Comparison of ENCODE assay signal across 14 cellular contexts in genomic region chr16:76976101-76976500, GRCh38.
DNase-seq lines count a peak whose midpoint lies in the region; ATAC-seq lines count a peak whose summit lies in the region.
"Had no signal": no experiment of that assay in that cellular context is flagged by ENCODE, and none has a peak within 500 bp of the region (broad histone marks: within the 10 kb centered on the region; RNA-seq: fewer than 3 reads in every experiment).

No MANE protein-coding gene starts in this region.

- peaks cover 4% of the 10 kb centered on the region for H3K9me3 Mint-ChIP-seq in activated naive CD8-positive, alpha-beta T cell treated with anti-CD3 and anti-CD28 coated beads, Interleukin-2, amount 50 U/mL, for 24 hours
- H3K9me3 Mint-ChIP-seq in natural killer cell treated with Interleukin-12 subunit alpha and Interleukin-12 subunit beta and Interleukin-15 and Interleukin-18, amount 100 ng/mL, for 72 hours, result no peaks in the 10 kb centered on the region
- peaks cover 0 to 4% (median 1%) of the 10 kb centered on the region in 9 donors for H3K9me3 Mint-ChIP-seq in naive thymus-derived CD8-positive, alpha-beta T cell

- H3K27ac ChIP-seq in caudate nucleus (ENCODE audit: low read depth, low read length), result no peak overlapping the region

- no peak overlapping the region for H3K27ac Mint-ChIP-seq in activated naive CD8-positive, alpha-beta T cell treated with anti-CD3 and anti-CD28 coated beads, Interleukin-2, amount 50 U/mL, for 24 hours
- H3K27ac Mint-ChIP-seq in natural killer cell treated with Interleukin-12 subunit alpha and Interleukin-12 subunit beta and Interleukin-15 and Interleukin-18, amount 100 ng/mL, for 72 hours, result no peak overlapping the region
- no peak overlapping the region for H3K27ac Mint-ChIP-seq in naive thymus-derived CD8-positive, alpha-beta T cell

- peak; percentile 92 for ATAC-seq in GM18873 (IDR thresholded peaks at IDR 0.05; ENCODE audit: low FRiP score, unreplicated experiment)
- ATAC-seq in GM21526 (IDR thresholded peaks at IDR 0.05; ENCODE audit: low FRiP score, unreplicated experiment), result peak; percentile 99
- peak; percentile 95 for ATAC-seq in HG03159 (IDR thresholded peaks at IDR 0.05; ENCODE audit: unreplicated experiment)
- ATAC-seq in activated naive CD8-positive, alpha-beta T cell treated with anti-CD3 and anti-CD28 coated beads, Interleukin-2, amount 50 U/mL, for 24 hours, result peak; percentile 88
- no peak for ATAC-seq in natural killer cell treated with Interleukin-12 subunit alpha and Interleukin-12 subunit beta and Interleukin-15 and Interleukin-18, amount 100 ng/mL, for 72 hours
- ATAC-seq in naive thymus-derived CD8-positive, alpha-beta T cell, result no peak
- ATAC-seq: K562, sciatic nerve had no signal

- no peaks in the 10 kb centered on the region for H3K36me3 Mint-ChIP-seq in activated naive CD8-positive, alpha-beta T cell treated with anti-CD3 and anti-CD28 coated beads, Interleukin-2, amount 50 U/mL, for 24 hours (ENCODE audit: low read depth)
- H3K36me3 Mint-ChIP-seq in natural killer cell treated with Interleukin-12 subunit alpha and Interleukin-12 subunit beta and Interleukin-15 and Interleukin-18, amount 100 ng/mL, for 72 hours, result no peaks in the 10 kb centered on the region
- no peaks in the 10 kb centered on the region for H3K36me3 Mint-ChIP-seq in naive thymus-derived CD8-positive, alpha-beta T cell

- POLR2A ChIA-PET in naive thymus-derived CD8-positive, alpha-beta T cell (lab: Charles Lee), result no interaction called here

- no peak for DNase-seq in activated naive CD8-positive, alpha-beta T cell treated with anti-CD3 and anti-CD28 coated beads, Interleukin-2, amount 50 U/mL, for 24 hours
- DNase-seq in natural killer cell treated with Interleukin-12 subunit alpha and Interleukin-12 subunit beta and Interleukin-15 and Interleukin-18, amount 100 ng/mL, for 72 hours (ENCODE audit: low spot score), result no peak
- DNase-seq in naive thymus-derived CD8-positive, alpha-beta T cell, result no peak
- DNase-seq in NCI-H187 (lab: John Stamatoyannopoulos, UW), result no peak
- DNase-seq in caudate nucleus (lab: John Stamatoyannopoulos, UW), result no peak
- DNase-seq: activated CD4-positive, alpha-beta T cell treated with anti-CD3 and anti-CD28 coated beads, Interleukin-2, amount 50 U/mL, for 48 hours; aorta; DMS53; NCI-H345 had no signal

- H3K4me1 Mint-ChIP-seq in activated naive CD8-positive, alpha-beta T cell treated with anti-CD3 and anti-CD28 coated beads, Interleukin-2, amount 50 U/mL, for 24 hours, result peaks cover 3% of the 10 kb centered on the region
- no peaks in the 10 kb centered on the region for H3K4me1 Mint-ChIP-seq in natural killer cell treated with Interleukin-12 subunit alpha and Interleukin-12 subunit beta and Interleukin-15 and Interleukin-18, amount 100 ng/mL, for 72 hours (ENCODE audit: low read depth in 2 of 2)
- H3K4me1 Mint-ChIP-seq in naive thymus-derived CD8-positive, alpha-beta T cell, result peaks cover 0 to 8% (median 3%) of the 10 kb centered on the region in 4 donors

- no peak overlapping the region for H3K4me3 Mint-ChIP-seq in activated naive CD8-positive, alpha-beta T cell treated with anti-CD3 and anti-CD28 coated beads, Interleukin-2, amount 50 U/mL, for 24 hours
- H3K4me3 Mint-ChIP-seq in natural killer cell treated with Interleukin-12 subunit alpha and Interleukin-12 subunit beta and Interleukin-15 and Interleukin-18, amount 100 ng/mL, for 72 hours, result no peak overlapping the region
- H3K4me3 Mint-ChIP-seq in naive thymus-derived CD8-positive, alpha-beta T cell, result no peak overlapping the region

- H3K27me3 Mint-ChIP-seq in activated naive CD8-positive, alpha-beta T cell treated with anti-CD3 and anti-CD28 coated beads, Interleukin-2, amount 50 U/mL, for 24 hours, result peaks cover 2% of the 10 kb centered on the region
- H3K27me3 Mint-ChIP-seq in natural killer cell treated with Interleukin-12 subunit alpha and Interleukin-12 subunit beta and Interleukin-15 and Interleukin-18, amount 100 ng/mL, for 72 hours, result no peaks in the 10 kb centered on the region
- H3K27me3 Mint-ChIP-seq in naive thymus-derived CD8-positive, alpha-beta T cell, result no peaks in the 10 kb centered on the region

Comparison
In these comparisons a context has a peak if more than half of its experiments do, and no peak if none do; other contexts are left out.
1. ATAC-seq: peak in GM18873 (single experiment), GM21526 (single experiment), HG03159 (single experiment) and activated naive CD8-positive, alpha-beta T cell treated with anti-CD3 and anti-CD28 coated beads, Interleukin-2, amount 50 U/mL, for 24 hours (single experiment); none in natural killer cell treated with Interleukin-12 subunit alpha and Interleukin-12 subunit beta and Interleukin-15 and Interleukin-18, amount 100 ng/mL, for 72 hours (0 of 2) and naive thymus-derived CD8-positive, alpha-beta T cell (0 of 2).